8 cellular contexts compared by ENCODE assay signal in the genomic region with DNA sequence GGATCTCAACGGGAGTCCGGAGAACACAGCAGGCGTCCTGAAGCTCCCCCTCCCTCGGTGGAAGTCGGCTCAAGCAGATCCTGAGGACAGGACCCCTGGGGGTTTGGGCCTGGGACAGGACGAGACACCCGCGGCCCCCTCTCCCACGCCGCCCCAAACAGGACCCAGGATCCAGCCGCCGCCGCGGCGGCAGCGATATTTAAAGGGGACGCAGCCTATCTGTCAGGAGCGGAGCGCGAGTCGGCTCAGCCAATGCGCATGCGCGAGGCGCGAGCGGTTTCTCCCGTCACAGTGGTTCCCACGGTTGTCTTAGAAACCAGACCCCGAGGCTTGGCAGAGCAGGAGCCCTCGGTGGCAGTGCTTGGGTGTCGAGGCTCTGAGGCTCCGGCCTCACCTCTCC.
A peak's percentile ranks its signal among the peaks of the same experiment; 100 is the strongest.
DNase-seq lines count a peak whose midpoint lies in the region; ATAC-seq and TF ChIP-seq lines count a peak whose summit lies in the region.
"Not testable (repeated sequence)": the region's sequence is repeated elsewhere in the genome, so short reads cannot be mapped to it uniquely, and the experiment has no call there.

No MANE protein-coding gene starts in this region.

- not testable (repeated sequence) for H3K27me3 Mint-ChIP-seq in CD4-positive, alpha-beta T cell; WTC11 (ENCODE audit: low read depth); naive B cell

- intact Hi-C loops in CD4-positive, alpha-beta T cell (cut with DNase I, micrococcal nuclease): not testable (repeated sequence)

- not testable (repeated sequence) for H3K9me3 Mint-ChIP-seq in CD4-positive, alpha-beta T cell; WTC11; naive B cell

- DNase-seq in CD4-positive, alpha-beta T cell; WTC11 (ENCODE audit: low spot score); naive B cell: not testable (repeated sequence)

- not testable (repeated sequence) for H3K27me3 ChIP-seq in CD4-positive, alpha-beta T cell (ENCODE audit: control insufficient read depth, insufficient read depth, low read length)

- POLR2A ChIA-PET in CD4-positive, alpha-beta T cell (lab: Charles Lee); WTC11 (lab: Charles Lee): not testable (repeated sequence)

- H3K36me3 Mint-ChIP-seq in CD4-positive, alpha-beta T cell (ENCODE audit: low read depth); WTC11; naive B cell: not testable (repeated sequence)

- H3K9me3 ChIP-seq in CD4-positive, alpha-beta T cell (ENCODE audit: control insufficient read depth, low read length): not testable (repeated sequence)

- ATAC-seq in CD4-positive, alpha-beta T cell (ENCODE audit: poor library complexity): peak; percentile 69
- ATAC-seq in GM19328 (IDR thresholded peaks at IDR 0.05; ENCODE audit: unreplicated experiment): peak; percentile 80
- ATAC-seq in GM21529 (IDR thresholded peaks at IDR 0.05; ENCODE audit: unreplicated experiment): peak; percentile 90
- peak; percentile 70 for ATAC-seq in HG02840 (IDR thresholded peaks at IDR 0.05; ENCODE audit: low FRiP score, unreplicated experiment)
- peak; percentile 74 for ATAC-seq in HG03280 (IDR thresholded peaks at IDR 0.05; ENCODE audit: unreplicated experiment)
- ATAC-seq in WTC11: peak; percentile 73
- ATAC-seq in esophagus mucosa: peak; percentile 72
- peak; percentile 52 to 54 for ATAC-seq in naive B cell (ENCODE audit: low read depth in 2 of 2)

- TF ChIP-seq CTCF in CD4-positive, alpha-beta T cell (IDR thresholded peaks at IDR 0.05); WTC11 (IDR thresholded peaks at IDR 0.05): not testable (repeated sequence)

- H3K4me3 Mint-ChIP-seq in CD4-positive, alpha-beta T cell; WTC11; naive B cell: not testable (repeated sequence)

- H3K27ac Mint-ChIP-seq in CD4-positive, alpha-beta T cell; WTC11; naive B cell: not testable (repeated sequence)

- H3K4me1 Mint-ChIP-seq in CD4-positive, alpha-beta T cell (ENCODE audit: low read depth); WTC11; naive B cell: not testable (repeated sequence)

- not testable (repeated sequence) for H3K27ac ChIP-seq in CD4-positive, alpha-beta T cell (ENCODE audit: low read depth, low read length)

- CTCF ChIA-PET in CD4-positive, alpha-beta T cell (lab: Charles Lee); WTC11 (lab: Charles Lee): not testable (repeated sequence)
